Comparison of ENCODE assay signal across 31 cellular contexts in the genomic region with DNA sequence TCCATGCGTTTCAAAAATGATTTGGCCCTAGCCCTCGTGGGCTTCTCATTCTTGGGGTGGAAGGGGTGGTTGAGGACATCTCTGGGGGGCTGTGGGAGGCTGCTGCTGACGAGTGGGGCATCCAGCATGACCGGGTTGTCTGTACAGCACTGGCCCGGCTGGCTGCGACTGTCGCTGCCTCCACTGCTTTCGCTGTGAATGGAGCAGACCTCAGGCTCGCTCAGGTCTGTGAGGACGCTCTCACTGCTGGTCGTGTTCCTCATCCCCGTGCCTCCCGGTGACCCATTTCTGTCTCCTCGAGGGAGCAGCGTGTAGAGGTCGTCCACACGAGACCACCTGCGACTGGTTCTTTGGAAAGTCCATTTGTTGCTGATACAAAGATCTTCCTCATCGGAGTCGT.
"Had no signal": no experiment of that assay in that cellular context is flagged by ENCODE, and none has a peak within 500 bp of the region (broad histone marks: within the 10 kb centered on the region; RNA-seq: fewer than 3 reads in every experiment).

No MANE protein-coding gene starts in this region.

- H3K4me3 Mint-ChIP-seq: activated B cell treated with CpG ODN at 0.5 μM for 24 hours; activated CD4-positive, alpha-beta memory T cell treated with anti-CD3 and anti-CD28 coated beads for 36 hours; activated naive CD4-positive, alpha-beta T cell treated with anti-CD3 and anti-CD28 coated beads, Interleukin-2, amount 10 ng/mL, durations not matched to agents 7 days and 5 days; activated naive CD8-positive, alpha-beta T cell; activated naive CD8-positive, alpha-beta T cell treated with anti-CD3 and anti-CD28 coated beads, Interleukin-2, amount 50 U/mL, for 24 hours; activated T-cell treated with anti-CD3 and anti-CD28 coated beads, Interleukin-2, amount 50 U/mL, for 4 hours; activated T-helper 1 cell treated with anti-CD3 and anti-CD28 coated beads, Interleukin-12 subunit alpha, Interleukin-12 subunit beta, Interleukin-2, Interleukin-4 antibody, amounts not matched to agents 30 ng/mL and 10 ng/mL and 1 ng/mL, durations not matched to agents 14 hours and 24 hours and 36 hours had no signal

- H3K9me3 ChIP-seq: MG63 had no signal

- H3K27me3 Mint-ChIP-seq: activated CD4-positive, alpha-beta memory T cell treated with anti-CD3 and anti-CD28 coated beads for 36 hours; activated naive CD4-positive, alpha-beta T cell treated with anti-CD3 and anti-CD28 coated beads, Interleukin-2, amount 10 ng/mL, durations not matched to agents 7 days and 5 days; activated naive CD8-positive, alpha-beta T cell treated with anti-CD3 and anti-CD28 coated beads, Interleukin-2, amount 50 U/mL, for 24 hours had no signal

- H3K36me3 Mint-ChIP-seq: activated CD4-positive, alpha-beta memory T cell treated with anti-CD3 and anti-CD28 coated beads for 36 hours; activated naive CD4-positive, alpha-beta T cell treated with anti-CD3 and anti-CD28 coated beads, Interleukin-2, amount 10 ng/mL, durations not matched to agents 7 days and 5 days; activated naive CD8-positive, alpha-beta T cell had no signal

- H3K27me3 ChIP-seq: MG63 had no signal

- H3K9me3 Mint-ChIP-seq: activated CD4-positive, alpha-beta memory T cell treated with anti-CD3 and anti-CD28 coated beads for 36 hours; activated naive CD4-positive, alpha-beta T cell treated with anti-CD3 and anti-CD28 coated beads, Interleukin-2, amount 10 ng/mL, durations not matched to agents 7 days and 5 days had no signal

- H3K27ac Mint-ChIP-seq: activated B cell treated with CpG ODN at 0.5 μM for 24 hours; activated CD4-positive, alpha-beta memory T cell treated with anti-CD3 and anti-CD28 coated beads for 36 hours; activated naive CD4-positive, alpha-beta T cell treated with anti-CD3 and anti-CD28 coated beads, Interleukin-2, amount 10 ng/mL, durations not matched to agents 7 days and 5 days; activated naive CD8-positive, alpha-beta T cell; activated naive CD8-positive, alpha-beta T cell treated with anti-CD3 and anti-CD28 coated beads, Interleukin-2, amount 50 U/mL, for 24 hours; activated T-helper 1 cell treated with anti-CD3 and anti-CD28 coated beads, Interleukin-12 subunit alpha, Interleukin-12 subunit beta, Interleukin-2, Interleukin-4 antibody, amounts not matched to agents 30 ng/mL and 10 ng/mL and 1 ng/mL, durations not matched to agents 14 hours and 24 hours and 36 hours had no signal

- H3K27ac ChIP-seq: PC-9, VCaP had no signal

- DNase-seq: activated B cell treated with CpG ODN at 0.5 μM for 24 hours; activated CD4-positive, alpha-beta memory T cell treated with anti-CD3 and anti-CD28 coated beads for 36 hours; activated CD4-positive, alpha-beta T cell treated with anti-CD3 and anti-CD28 coated beads for 4 hours; activated CD4-positive, alpha-beta T cell treated with anti-CD3 and anti-CD28 coated beads, Interleukin-2, amount 50 U/mL, for 1 hour; activated CD4-positive, CD25-positive, alpha-beta regulatory T cell treated with anti-CD3 and anti-CD28 coated beads, Interleukin-2, amount 50 U/mL, for 72 hours; activated CD8-positive, alpha-beta memory T cell treated with anti-CD3 and anti-CD28 coated beads, Interleukin-2, amount 50 U/mL, for 4 hours; activated gamma-delta T cell treated with Interleukin-2 at 50 U/mL for 16 hours; activated naive CD4-positive, alpha-beta T cell treated with anti-CD3 and anti-CD28 coated beads, Interleukin-2, amount 10 ng/mL, durations not matched to agents 7 days and 5 days; activated naive CD8-positive, alpha-beta T cell treated with anti-CD3 and anti-CD28 coated beads, Interleukin-2, amount 50 U/mL, for 24 hours; activated T-cell treated with anti-CD3 and anti-CD28 coated beads for 4 hours; activated T-cell treated with anti-CD3 and anti-CD28 coated beads, Interleukin-2, amount 50 U/mL, for 4 hours; anterior cingulate cortex; Karpas-422; KBM-7; MG63; MV-4-11; NCI-H1092; NCI-H1436 treated with DMSO at 0.1 percent for 48 hours; NCI-H1694 treated with DMSO at 0.1 percent for 48 hours; NCI-H2029; NCI-H345; NCI-H526; NCI-H748 treated with DMSO at 0.1 percent for 48 hours; PC-9; SW 1271; T-helper 1 cell; T-helper 2 cell; T-helper 9 cell had no signal

- ATAC-seq: activated naive CD8-positive, alpha-beta T cell treated with anti-CD3 and anti-CD28 coated beads, Interleukin-2, amount 50 U/mL, for 24 hours; activated T-cell treated with anti-CD3 and anti-CD28 coated beads, Interleukin-2, amount 50 U/mL, for 4 hours had no signal

- H3K4me3 ChIP-seq: MG63, PC-9 had no signal

- H2AFZ ChIP-seq: PC-9 had no signal

- H3K4me1 Mint-ChIP-seq: activated B cell treated with CpG ODN at 0.5 μM for 24 hours; activated naive CD4-positive, alpha-beta T cell treated with anti-CD3 and anti-CD28 coated beads, Interleukin-2, amount 10 ng/mL, durations not matched to agents 7 days and 5 days had no signal

- H3K4me2 ChIP-seq: PC-9 had no signal
